Comparison of ENCODE assay signal across 2 cellular contexts in genomic region chr12:131101006-131101405, GRCh38.
TF ChIP-seq lines count a peak whose summit lies in the region.

No MANE protein-coding gene starts in this region.

TF ChIP-seq in HepG2, 621 proteins besides CTCF, POLR2A, EP300 and RAD21:
- TF ChIP-seq ZKSCAN5 (CRISPR knock-in tag; IDR thresholded peaks at IDR 0.05) (no peak), KAT8 (CRISPR knock-in tag; IDR thresholded peaks at IDR 0.05) (no peak), ERF (CRISPR knock-in tag; IDR thresholded peaks at IDR 0.05) (no peak), NR0B2 (CRISPR knock-in tag; IDR thresholded peaks at IDR 0.05) (no peak), SIN3A (IDR thresholded peaks at IDR 0.05; ENCODE audit: borderline replicate concordance, low read depth, low read length) (no peak), DNMT3B (CRISPR knock-in tag; conservative IDR thresholded peaks at IDR 0.05) (no peak), HNRNPK (IDR thresholded peaks at IDR 0.05; ENCODE audit: low read depth, low read length, poor library complexity, severe bottlenecking) (no peak), DR1 (CRISPR knock-in tag; IDR thresholded peaks at IDR 0.05) (no peak), ZNF451 (CRISPR knock-in tag; IDR thresholded peaks at IDR 0.05) (no peak), ZNF543 (CRISPR knock-in tag; IDR thresholded peaks at IDR 0.05) (no peak)
- TF ChIP-seq, protein P1, sequence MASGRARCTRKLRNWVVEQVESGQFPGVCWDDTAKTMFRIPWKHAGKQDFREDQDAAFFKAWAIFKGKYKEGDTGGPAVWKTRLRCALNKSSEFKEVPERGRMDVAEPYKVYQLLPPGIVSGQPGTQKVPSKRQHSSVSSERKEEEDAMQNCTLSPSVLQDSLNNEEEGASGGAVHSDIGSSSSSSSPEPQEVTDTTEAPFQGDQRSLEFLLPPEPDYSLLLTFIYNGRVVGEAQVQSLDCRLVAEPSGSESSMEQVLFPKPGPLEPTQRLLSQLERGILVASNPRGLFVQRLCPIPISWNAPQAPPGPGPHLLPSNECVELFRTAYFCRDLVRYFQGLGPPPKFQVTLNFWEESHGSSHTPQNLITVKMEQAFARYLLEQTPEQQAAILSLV (CRISPR knock-in tag; IDR thresholded peaks at IDR 0.05; ENCODE audit: borderline replicate concordance), result no peak

TF ChIP-seq in GM12878, 131 proteins besides CTCF, POLR2A, EP300 and RAD21:
- TF ChIP-seq RCOR1 (conservative IDR thresholded peaks at IDR 0.05; ENCODE audit: low read depth, low read length) (no peak), POLR2AphosphoS5 (IDR thresholded peaks at IDR 0.05; ENCODE audit: low read length) (no peak), ZNF274 (IDR thresholded peaks at IDR 0.05; ENCODE audit: insufficient read depth, insufficient read length) (no peak), IRF5 (IDR thresholded peaks at IDR 0.05; ENCODE audit: borderline replicate concordance) (no peak), POLR2AphosphoS2 (IDR thresholded peaks at IDR 0.05; ENCODE audit: low read depth, low read length) (no peak), BMI1 (IDR thresholded peaks at IDR 0.05; ENCODE audit: borderline replicate concordance) (no peak), SUPT20H (IDR thresholded peaks at IDR 0.05; ENCODE audit: borderline replicate concordance, control insufficient read depth, low read depth, low read length) (no peak), ZNF24 (IDR thresholded peaks at IDR 0.05) (no peak), FOXM1 (IDR thresholded peaks at IDR 0.05; ENCODE audit: low read depth, low read length) (no peak), CHD2 (IDR thresholded peaks at IDR 0.05; ENCODE audit: borderline replicate concordance, low read depth, low read length) (no peak), MYC (IDR thresholded peaks at IDR 0.05; ENCODE audit: insufficient read depth, insufficient read length, insufficient replicate concordance, low read length, severe bottlenecking) (no peak), POU2F2 (IDR thresholded peaks at IDR 0.05; ENCODE audit: borderline replicate concordance, low read depth, low read length) (no peak), KDM1A (IDR thresholded peaks at IDR 0.05; ENCODE audit: borderline replicate concordance) (no peak), IRF4 (IDR thresholded peaks at IDR 0.05; ENCODE audit: low read depth, low read length) (no peak), TCF12 (IDR thresholded peaks at IDR 0.05; ENCODE audit: low read depth, low read length) (no peak)
- TF ChIP-seq, protein P2, sequence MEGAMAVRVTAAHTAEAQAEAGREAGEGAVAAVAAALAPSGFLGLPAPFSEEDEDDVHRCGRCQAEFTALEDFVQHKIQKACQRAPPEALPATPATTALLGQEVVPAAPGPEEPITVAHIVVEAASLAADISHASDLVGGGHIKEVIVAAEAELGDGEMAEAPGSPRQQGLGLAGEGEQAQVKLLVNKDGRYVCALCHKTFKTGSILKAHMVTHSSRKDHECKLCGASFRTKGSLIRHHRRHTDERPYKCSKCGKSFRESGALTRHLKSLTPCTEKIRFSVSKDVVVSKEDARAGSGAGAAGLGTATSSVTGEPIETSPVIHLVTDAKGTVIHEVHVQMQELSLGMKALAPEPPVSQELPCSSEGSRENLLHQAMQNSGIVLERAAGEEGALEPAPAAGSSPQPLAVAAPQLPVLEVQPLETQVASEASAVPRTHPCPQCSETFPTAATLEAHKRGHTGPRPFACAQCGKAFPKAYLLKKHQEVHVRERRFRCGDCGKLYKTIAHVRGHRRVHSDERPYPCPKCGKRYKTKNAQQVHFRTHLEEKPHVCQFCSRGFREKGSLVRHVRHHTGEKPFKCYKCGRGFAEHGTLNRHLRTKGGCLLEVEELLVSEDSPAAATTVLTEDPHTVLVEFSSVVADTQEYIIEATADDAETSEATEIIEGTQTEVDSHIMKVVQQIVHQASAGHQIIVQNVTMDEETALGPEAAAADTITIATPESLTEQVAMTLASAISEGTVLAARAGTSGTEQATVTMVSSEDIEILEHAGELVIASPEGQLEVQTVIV (IDR thresholded peaks at IDR 0.05; ENCODE audit: borderline replicate concordance, partially characterized antibody), result no peak
- TF ChIP-seq, protein P3, sequence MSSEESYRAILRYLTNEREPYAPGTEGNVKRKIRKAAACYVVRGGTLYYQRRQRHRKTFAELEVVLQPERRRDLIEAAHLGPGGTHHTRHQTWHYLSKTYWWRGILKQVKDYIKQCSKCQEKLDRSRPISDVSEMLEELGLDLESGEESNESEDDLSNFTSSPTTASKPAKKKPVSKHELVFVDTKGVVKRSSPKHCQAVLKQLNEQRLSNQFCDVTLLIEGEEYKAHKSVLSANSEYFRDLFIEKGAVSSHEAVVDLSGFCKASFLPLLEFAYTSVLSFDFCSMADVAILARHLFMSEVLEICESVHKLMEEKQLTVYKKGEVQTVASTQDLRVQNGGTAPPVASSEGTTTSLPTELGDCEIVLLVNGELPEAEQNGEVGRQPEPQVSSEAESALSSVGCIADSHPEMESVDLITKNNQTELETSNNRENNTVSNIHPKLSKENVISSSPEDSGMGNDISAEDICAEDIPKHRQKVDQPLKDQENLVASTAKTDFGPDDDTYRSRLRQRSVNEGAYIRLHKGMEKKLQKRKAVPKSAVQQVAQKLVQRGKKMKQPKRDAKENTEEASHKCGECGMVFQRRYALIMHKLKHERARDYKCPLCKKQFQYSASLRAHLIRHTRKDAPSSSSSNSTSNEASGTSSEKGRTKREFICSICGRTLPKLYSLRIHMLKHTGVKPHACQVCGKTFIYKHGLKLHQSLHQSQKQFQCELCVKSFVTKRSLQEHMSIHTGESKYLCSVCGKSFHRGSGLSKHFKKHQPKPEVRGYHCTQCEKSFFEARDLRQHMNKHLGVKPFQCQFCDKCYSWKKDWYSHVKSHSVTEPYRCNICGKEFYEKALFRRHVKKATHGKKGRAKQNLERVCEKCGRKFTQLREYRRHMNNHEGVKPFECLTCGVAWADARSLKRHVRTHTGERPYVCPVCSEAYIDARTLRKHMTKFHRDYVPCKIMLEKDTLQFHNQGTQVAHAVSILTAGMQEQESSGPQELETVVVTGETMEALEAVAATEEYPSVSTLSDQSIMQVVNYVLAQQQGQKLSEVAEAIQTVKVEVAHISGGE (CRISPR knock-in tag; IDR thresholded peaks at IDR 0.05), result no peak
